1 cellular context compared by ENCODE assay signal in genomic region chr9:71812385-71812784, GRCh38.
TF ChIP-seq lines count a peak whose summit lies in the region.

No MANE protein-coding gene starts in this region.

TF ChIP-seq in WTC11, 78 proteins besides CTCF, POLR2A, EP300 and RAD21 (continued from another document):
- TF ChIP-seq HMGXB4 (CRISPR knock-in tag; IDR thresholded peaks at IDR 0.05) = no peak
TF ChIP-seq in WTC11: peak in this region for 0.
